1 cellular context compared by ENCODE assay signal in the genomic region with DNA sequence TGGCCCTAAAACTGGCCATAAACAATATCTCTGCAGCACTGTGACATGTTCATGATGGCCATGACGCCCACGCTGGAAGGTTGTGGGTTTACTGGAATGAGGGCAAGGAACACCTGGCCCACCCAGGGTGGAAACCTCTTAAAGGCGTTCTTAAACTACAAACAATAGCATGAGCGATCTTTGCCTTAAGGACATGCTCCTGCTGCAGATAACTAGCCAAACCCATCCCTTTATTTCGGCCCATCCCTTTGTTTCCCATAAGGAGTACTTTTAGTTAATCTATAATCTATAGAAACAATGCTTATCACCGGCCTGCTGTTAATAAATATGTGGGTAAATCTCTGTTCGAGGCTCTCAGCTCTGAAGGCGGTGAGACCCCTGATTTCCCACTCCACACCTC.
TF ChIP-seq lines count a peak whose summit lies in the region.

No MANE protein-coding gene starts in this region.

TF ChIP-seq in K562, 482 proteins besides CTCF, POLR2A, EP300 and RAD21 (continued from another document):
- 0 out of 3 replicates have a peak, but pooled peaks of 1 of the 2 experiments have one; percentile 13 for TF ChIP-seq CBX3 (IDR thresholded peaks at IDR 0.05; ENCODE audit: borderline replicate concordance in 1 of 2, low read length in 2 of 2)
- TF ChIP-seq ZNF280A (IDR thresholded peaks at IDR 0.05; ENCODE audit: low read depth, partially characterized antibody), result peak; percentile 23
